ENCODE assay signal across 8 cellular contexts in genomic region chr10:68955786-68956532, GRCh38. TPM values are rescaled to one million over a fixed set of nuclear protein-coding genes. Genes with fewer than 3 reads are reported as not detected.
A peak's percentile ranks its signal among the peaks of the same experiment; 100 is the strongest.
DNase-seq lines count a peak whose midpoint lies in the region; ATAC-seq and TF ChIP-seq lines count a peak whose summit lies in the region.

DDX21 (plus strand) TSS chr10:68956170; CDS start chr10:68956226, 56 bp downstream.

- TF ChIP-seq POLR2A in vagina (IDR thresholded peaks at IDR 0.05): peak in 1 of 2 donors; percentile 60

- ATAC-seq in GM18498 (IDR thresholded peaks at IDR 0.05; ENCODE audit: unreplicated experiment): peak; percentile 86
- peak; percentile 79 for ATAC-seq in HG02938 (IDR thresholded peaks at IDR 0.05; ENCODE audit: unreplicated experiment)
- peak; percentile 84 for ATAC-seq in T-helper 17 cell
- peak; percentile 98 for ATAC-seq in right cardiac atrium

- H3K27me3 ChIP-seq in right cardiac atrium (ENCODE audit: control insufficient read depth, insufficient read depth) (no peaks in the 10 kb centered on the region), vagina (no peaks in the 10 kb centered on the region)

- DNase-seq in NCI-H1694 treated with DMSO at 0.1 percent for 48 hours (lab: John Stamatoyannopoulos, UW) (peak; percentile 88), T-helper 17 cell (peak; percentile 72 to 75 (median 74)), right cardiac atrium (peak; percentile 93 to 94 (median 93)), putamen (ENCODE audit: low spot score) (peak; percentile 93), vagina (ENCODE audit: extremely low spot score in 2 of 2) (peak in 1 of 2 donors; percentile 95)

- TF ChIP-seq CTCF in vagina (IDR thresholded peaks at IDR 0.05): peak in 2 of 3 experiments; percentile 41 to 46

- H3K4me1 ChIP-seq in right cardiac atrium (ENCODE audit: control insufficient read depth, insufficient read depth, low read length) (no peaks in the 10 kb centered on the region), vagina (peaks cover 35% of the 10 kb centered on the region)

- intact Hi-C loops in right cardiac atrium (cut with DNase I): no loop called here
- intact Hi-C loops in vagina (cut with DNase I): no loop called here

- peak within 1 kb of the TSS; percentile 99 for H3K4me3 Mint-ChIP-seq in T-helper 17 cell

- peak within 1 kb of the TSS; percentile 69 for H3K4me3 ChIP-seq in right cardiac atrium (ENCODE audit: low read length)
- peak within 1 kb of the TSS; percentile 74 to 85 for H3K4me3 ChIP-seq in vagina

- H3K4me1 Mint-ChIP-seq in T-helper 17 cell: peaks cover 29% of the 10 kb centered on the region

- H3K27me3 Mint-ChIP-seq in T-helper 17 cell: no peaks in the 10 kb centered on the region

- peaks cover 0 to 13% of the 10 kb centered on the region in 2 donors for H3K36me3 ChIP-seq in vagina

- no peaks in the 10 kb centered on the region for H3K9me3 ChIP-seq in T-helper 17 cell (ENCODE audit: control insufficient read depth, low read length, poor library complexity, severe bottlenecking)
- H3K9me3 ChIP-seq in right cardiac atrium (ENCODE audit: control insufficient read depth, low read length): no peaks in the 10 kb centered on the region
- no peaks in the 10 kb centered on the region for H3K9me3 ChIP-seq in vagina

- peaks cover 2% of the 10 kb centered on the region for H3K36me3 Mint-ChIP-seq in T-helper 17 cell (ENCODE audit: low read depth)

- H3K27ac ChIP-seq in angular gyrus (ENCODE audit: low read depth, low read length) (peak within 1 kb of the TSS; percentile 63), right cardiac atrium (ENCODE audit: low read length) (peak within 1 kb of the TSS; percentile 72), vagina (peak within 1 kb of the TSS; percentile 70)

- under 1% methylated on average over 57 of the region's 57 CpGs for WGBS in right cardiac atrium

- H3K27ac Mint-ChIP-seq in T-helper 17 cell: peak within 1 kb of the TSS; percentile 98

RNA-seq across cellular contexts. Expression of gene DDX21, which starts in this region (rescaled TPM):
- total RNA-seq in T-helper 17 cell: 100 to 1,000 TPM; 130 to 134 TPM
- total RNA-seq in right cardiac atrium: 10 to 100 TPM; 18.6 to 44.0 (median 21.5) TPM
- polyA plus RNA-seq in right cardiac atrium: 9.4 TPM
- 44.7 TPM for total RNA-seq in vagina
